ENCODE assay signal across 9 cellular contexts in genomic region chr2:51212374-51212773, GRCh38.
"Had no signal": no experiment of that assay in that cellular context is flagged by ENCODE, and none has a peak within 500 bp of the region (broad histone marks: within the 10 kb centered on the region; RNA-seq: fewer than 3 reads in every experiment).

No MANE protein-coding gene starts in this region.

- ATAC-seq: activated CD8-positive, alpha-beta T cell treated with anti-CD3 and anti-CD28 coated beads for 36 hours; activated T-cell treated with anti-CD3 and anti-CD28 coated beads, Interleukin-2, amount 50 U/mL, for 72 hours had no signal

- DNase-seq: activated CD8-positive, alpha-beta memory T cell treated with anti-CD3 and anti-CD28 coated beads, Interleukin-2, amount 50 U/mL, for 4 hours; activated CD8-positive, alpha-beta T cell treated with anti-CD3 and anti-CD28 coated beads for 36 hours; activated T-cell treated with anti-CD3 and anti-CD28 coated beads, Interleukin-2, amount 50 U/mL, for 72 hours; endodermal cell; hippocampal formation; sigmoid colon; stimulated activated CD4-positive, alpha-beta T cell treated with anti-CD3 and anti-CD28 coated beads, Interleukin-2, amount 100 ng/mL, for 24 hours; stimulated activated naive CD4-positive, alpha-beta T cell treated with Interleukin-2 at 50 U/mL for 16 hours had no signal

- FAIRE-seq: bronchial epithelial cell had no signal
